Comparison of ENCODE assay signal across 8 cellular contexts in the genomic region with DNA sequence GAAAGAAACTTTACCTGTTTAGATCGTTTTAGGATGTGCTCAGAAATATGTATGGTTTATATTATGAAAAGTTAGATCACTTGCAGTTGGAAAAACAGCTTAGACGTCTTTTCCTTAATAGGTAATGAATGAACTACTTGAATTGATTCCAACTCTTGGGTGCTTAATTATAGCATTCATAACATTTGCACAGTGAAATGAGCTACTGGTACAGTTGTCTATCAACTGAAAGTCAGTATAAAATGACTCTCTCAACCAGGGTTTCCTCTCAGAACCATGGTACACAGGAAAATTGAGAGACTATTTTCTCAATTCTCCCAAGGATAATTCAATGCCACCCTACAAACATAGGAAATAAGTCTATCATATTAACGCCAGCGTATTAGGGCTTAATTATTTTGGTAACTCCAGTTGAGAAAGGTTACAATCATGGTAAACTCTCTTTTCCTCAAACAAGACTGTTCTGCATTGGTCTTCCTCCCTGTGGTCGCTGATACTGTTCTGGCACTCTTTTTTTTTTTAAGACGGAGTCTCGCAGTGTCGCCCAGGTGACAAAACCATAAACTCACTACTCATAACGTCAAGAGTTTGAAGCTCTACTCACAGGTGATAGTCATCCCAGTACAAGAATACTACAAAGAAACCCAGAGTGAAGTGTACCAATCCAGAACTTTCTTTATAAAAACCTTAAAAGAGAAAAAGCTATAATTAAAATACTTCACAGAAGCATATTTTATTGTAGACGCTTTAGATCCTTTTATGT. TPM values are rescaled to one million over a fixed set of nuclear protein-coding genes. Genes with fewer than 3 reads are reported as not detected.
DNase-seq lines count a peak whose midpoint lies in the region; ATAC-seq, FAIRE-seq and TF ChIP-seq lines count a peak whose summit lies in the region.

No MANE protein-coding gene starts in this region.

- intact Hi-C loops in PC-3 (cut with micrococcal nuclease): loop anchor here (1.0 to 2.0 kb wide), 2 partner anchors 24 to 239 kb away; a partner anchor contains a TSS

- H3K27ac ChIP-seq in PC-3 (ENCODE audit: low read length): peak overlapping the region; percentile 96

- peaks cover 35% of the 10 kb centered on the region for H3K4me1 ChIP-seq in PC-3 (ENCODE audit: insufficient read depth, low read length)

- peaks cover 70% of the 10 kb centered on the region for H3K79me2 ChIP-seq in PC-3 (ENCODE audit: low read length)

- TF ChIP-seq POLR2A in GM12892 (IDR thresholded peaks at IDR 0.05; ENCODE audit: low read depth, low read length): no peak

- no peaks in the 10 kb centered on the region for H3K27me3 ChIP-seq in PC-3 (ENCODE audit: low read length)

- TSS peak; percentile 60 for BruUV-seq in PC-3 (replicated peaks; lab: Mats Ljungman, UMichigan)

- POLR2A ChIA-PET in PC-3 (lab: Charles Lee; ENCODE audit: unreplicated experiment): interaction anchor here (0.6 to 0.7 kb wide), 3 partner anchors 21 to 402 kb away, joined by 4 to 10 read pairs (median 5); no protein-coding TSS in a partner anchor

- H3K4me3 ChIP-seq in AG10803 (ENCODE audit: low read length): peak overlapping the region; percentile 89
- H3K4me3 ChIP-seq in PC-3 (ENCODE audit: low read length): peak overlapping the region; percentile 90
- peak overlapping the region; percentile 77 for H3K4me3 ChIP-seq in fibroblast of villous mesenchyme (ENCODE audit: low read depth, low read length)

- ATAC-seq in HG03064 (IDR thresholded peaks at IDR 0.05; ENCODE audit: low read depth, unreplicated experiment) (peak; percentile 39), PC-3 (no peak)

- peaks cover 6% of the 10 kb centered on the region for H3F3A ChIP-seq in PC-3 (ENCODE audit: low read length, unreplicated experiment)

- peaks cover 35% of the 10 kb centered on the region for H3K36me3 ChIP-seq in PC-3 (ENCODE audit: low read depth, low read length)

- no peak for FAIRE-seq in GM12892 (lab: Jason Lieb, UNC)

- H3K9me2 ChIP-seq in PC-3 (replicated peaks; ENCODE audit: low read length): no peaks in the 10 kb centered on the region

- H2AFZ ChIP-seq in PC-3 (ENCODE audit: low read length): 0 out of 2 replicates have a peak overlapping the region, but pooled peaks have one; percentile 16

- H3K4me2 ChIP-seq in PC-3 (ENCODE audit: low read length): peak overlapping the region; percentile 91

- peaks cover 50% of the 10 kb centered on the region for H4K20me1 ChIP-seq in PC-3 (ENCODE audit: low read length)

- peak overlapping the region; percentile 99 for H3K9ac ChIP-seq in PC-3 (ENCODE audit: low read length)

- CTCF ChIA-PET in PC-3 (lab: Charles Lee): no interaction called here

- TF ChIP-seq CTCF in AG10803 (conservative IDR thresholded peaks at IDR 0.05; ENCODE audit: low read length) (no peak), PC-3 (conservative IDR thresholded peaks at IDR 0.05; ENCODE audit: low read depth, low read length) (no peak), fibroblast of villous mesenchyme (IDR thresholded peaks at IDR 0.05; ENCODE audit: insufficient read depth, low read depth, low read length) (no peak)

- no peak for DNase-seq in AG10803 (ENCODE audit: low read depth)
- DNase-seq in GM12892 (ENCODE audit: insufficient read length): peak; percentile 12
- peak; percentile 47 for DNase-seq in PC-3
- DNase-seq in fibroblast of villous mesenchyme (ENCODE audit: low read depth): no peak
- no peak for DNase-seq in AG08396 (ENCODE audit: low spot score)
- DNase-seq in NK-92 (lab: John Stamatoyannopoulos, UW; ENCODE audit: unreplicated experiment): no peak
- DNase-seq in HuH-7.5 (ENCODE audit: low spot score): no peak

- no peaks in the 10 kb centered on the region for H3K9me3 ChIP-seq in PC-3 (ENCODE audit: low read length)

RNA-seq across cellular contexts. Expression of a gene that starts 2.0 kb away (rescaled TPM):
- polyA plus RNA-seq in GM12892 (2012; ENCODE audit: missing spikeins): 9.1 TPM
- total RNA-seq in PC-3 (2014; rRNA removed) (110 and 111 TPM in 2 replicates), fibroblast of villous mesenchyme (51.9 and 119 TPM in 2 replicates)

Comparison
In these comparisons a context has a peak if more than half of its experiments do, and no peak if none do; other contexts are left out.
1. DNase-seq: peak in GM12892 (single experiment) and PC-3 (single experiment); none in AG10803 (single experiment), fibroblast of villous mesenchyme (single experiment), AG08396 (single experiment), NK-92 (single experiment) and HuH-7.5 (single experiment).
2. Peak in every context shown above with its lines, with median percentiles within 50 percentile points of each other: H3K4me3 ChIP-seq.